In the genomic region with DNA sequence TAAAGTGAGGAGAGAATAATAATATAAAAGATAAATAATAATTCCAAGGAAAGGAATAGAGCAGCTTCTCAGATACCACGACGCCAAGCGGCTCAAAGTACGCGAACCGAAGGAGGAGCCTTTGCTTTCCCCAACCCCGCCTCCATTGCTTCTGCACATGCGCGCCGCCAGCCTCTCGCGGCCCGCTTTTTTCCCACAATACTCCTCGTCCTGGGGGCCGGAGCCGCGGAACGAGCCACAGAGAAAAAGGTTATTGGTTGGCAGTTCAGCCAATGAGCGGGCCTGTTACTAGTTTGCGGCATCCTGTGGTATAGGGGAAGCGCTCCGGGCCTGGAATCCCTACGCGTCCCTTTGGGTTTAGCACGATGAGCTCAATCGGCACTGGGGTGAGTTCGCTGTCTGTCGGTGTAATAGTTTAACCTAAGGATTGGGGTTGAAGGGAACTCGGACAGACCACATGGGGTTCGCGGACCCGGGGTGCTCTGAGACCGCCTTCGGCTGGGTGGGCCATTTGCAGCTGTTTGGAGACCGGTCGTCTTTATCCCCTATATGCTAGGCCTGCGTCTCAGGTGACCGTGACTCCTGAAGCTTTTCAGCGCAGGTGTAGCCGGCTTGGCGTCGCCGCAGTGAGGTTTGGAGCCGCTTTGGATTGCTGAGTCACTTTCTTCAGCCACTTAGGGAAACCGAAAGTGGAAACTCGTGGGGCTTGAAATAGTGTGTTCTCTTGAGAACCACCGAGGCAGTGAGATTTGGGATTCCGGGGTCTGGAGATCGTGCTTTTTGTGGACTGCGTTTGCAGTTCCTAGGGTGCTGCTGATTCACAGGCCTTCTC, we compare ENCODE assay signal across 1 cellular context.
A peak's percentile ranks its signal among the peaks of the same experiment; 100 is the strongest.
TF ChIP-seq lines count a peak whose summit lies in the region.

TSS of gene PSMA3 (plus strand) at position 288 of the 832 bp plus-strand sequence. CDS start at position 366, 78 bp downstream.

TF ChIP-seq in HepG2, 621 proteins besides CTCF, POLR2A, EP300 and RAD21 (continued from another document and continues in another):
- TF ChIP-seq FUBP1 (CRISPR knock-in tag; IDR thresholded peaks at IDR 0.05; ENCODE audit: borderline replicate concordance), result no peak
- no peak for TF ChIP-seq ARNTL (CRISPR knock-in tag; IDR thresholded peaks at IDR 0.05)
- TF ChIP-seq HMG20A (CRISPR knock-in tag; IDR thresholded peaks at IDR 0.05; ENCODE audit: borderline replicate concordance), result no peak
- TF ChIP-seq ZNF292 (CRISPR knock-in tag; IDR thresholded peaks at IDR 0.05; ENCODE audit: borderline replicate concordance, low read depth), result no peak
- TF ChIP-seq ATF4 (CRISPR knock-in tag; IDR thresholded peaks at IDR 0.05), result no peak
- TF ChIP-seq ZNF501 (CRISPR knock-in tag; IDR thresholded peaks at IDR 0.05), result peak; percentile 99
- TF ChIP-seq, protein P1, sequence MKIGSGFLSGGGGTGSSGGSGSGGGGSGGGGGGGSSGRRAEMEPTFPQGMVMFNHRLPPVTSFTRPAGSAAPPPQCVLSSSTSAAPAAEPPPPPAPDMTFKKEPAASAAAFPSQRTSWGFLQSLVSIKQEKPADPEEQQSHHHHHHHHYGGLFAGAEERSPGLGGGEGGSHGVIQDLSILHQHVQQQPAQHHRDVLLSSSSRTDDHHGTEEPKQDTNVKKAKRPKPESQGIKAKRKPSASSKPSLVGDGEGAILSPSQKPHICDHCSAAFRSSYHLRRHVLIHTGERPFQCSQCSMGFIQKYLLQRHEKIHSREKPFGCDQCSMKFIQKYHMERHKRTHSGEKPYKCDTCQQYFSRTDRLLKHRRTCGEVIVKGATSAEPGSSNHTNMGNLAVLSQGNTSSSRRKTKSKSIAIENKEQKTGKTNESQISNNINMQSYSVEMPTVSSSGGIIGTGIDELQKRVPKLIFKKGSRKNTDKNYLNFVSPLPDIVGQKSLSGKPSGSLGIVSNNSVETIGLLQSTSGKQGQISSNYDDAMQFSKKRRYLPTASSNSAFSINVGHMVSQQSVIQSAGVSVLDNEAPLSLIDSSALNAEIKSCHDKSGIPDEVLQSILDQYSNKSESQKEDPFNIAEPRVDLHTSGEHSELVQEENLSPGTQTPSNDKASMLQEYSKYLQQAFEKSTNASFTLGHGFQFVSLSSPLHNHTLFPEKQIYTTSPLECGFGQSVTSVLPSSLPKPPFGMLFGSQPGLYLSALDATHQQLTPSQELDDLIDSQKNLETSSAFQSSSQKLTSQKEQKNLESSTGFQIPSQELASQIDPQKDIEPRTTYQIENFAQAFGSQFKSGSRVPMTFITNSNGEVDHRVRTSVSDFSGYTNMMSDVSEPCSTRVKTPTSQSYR (CRISPR knock-in tag; IDR thresholded peaks at IDR 0.05; ENCODE audit: borderline replicate concordance), result no peak; the same call in 1 of the 2 replicates
- no peak for TF ChIP-seq IRX3 (CRISPR knock-in tag; IDR thresholded peaks at IDR 0.05; ENCODE audit: borderline replicate concordance, low read depth)
- TF ChIP-seq, protein P2, sequence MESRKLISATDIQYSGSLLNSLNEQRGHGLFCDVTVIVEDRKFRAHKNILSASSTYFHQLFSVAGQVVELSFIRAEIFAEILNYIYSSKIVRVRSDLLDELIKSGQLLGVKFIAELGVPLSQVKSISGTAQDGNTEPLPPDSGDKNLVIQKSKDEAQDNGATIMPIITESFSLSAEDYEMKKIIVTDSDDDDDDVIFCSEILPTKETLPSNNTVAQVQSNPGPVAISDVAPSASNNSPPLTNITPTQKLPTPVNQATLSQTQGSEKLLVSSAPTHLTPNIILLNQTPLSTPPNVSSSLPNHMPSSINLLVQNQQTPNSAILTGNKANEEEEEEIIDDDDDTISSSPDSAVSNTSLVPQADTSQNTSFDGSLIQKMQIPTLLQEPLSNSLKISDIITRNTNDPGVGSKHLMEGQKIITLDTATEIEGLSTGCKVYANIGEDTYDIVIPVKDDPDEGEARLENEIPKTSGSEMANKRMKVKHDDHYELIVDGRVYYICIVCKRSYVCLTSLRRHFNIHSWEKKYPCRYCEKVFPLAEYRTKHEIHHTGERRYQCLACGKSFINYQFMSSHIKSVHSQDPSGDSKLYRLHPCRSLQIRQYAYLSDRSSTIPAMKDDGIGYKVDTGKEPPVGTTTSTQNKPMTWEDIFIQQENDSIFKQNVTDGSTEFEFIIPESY (CRISPR knock-in tag; IDR thresholded peaks at IDR 0.05), result no peak
- no peak for TF ChIP-seq JUN (CRISPR knock-in tag; IDR thresholded peaks at IDR 0.05)
- TF ChIP-seq RBM22 (optimal IDR thresholded peaks at IDR 0.05; ENCODE audit: low read length), result no peak
- TF ChIP-seq MEF2D (CRISPR knock-in tag; IDR thresholded peaks at IDR 0.05), result 0 out of 2 replicates have a peak, but pooled peaks have one; percentile 21
- no peak for TF ChIP-seq ZNF775 (CRISPR knock-in tag; IDR thresholded peaks at IDR 0.05; ENCODE audit: borderline replicate concordance)
- TF ChIP-seq NONO (IDR thresholded peaks at IDR 0.05), result no peak
- 0 out of 2 replicates have a peak, but pooled peaks have one; percentile 41 for TF ChIP-seq NONO (CRISPR knock-in tag; conservative IDR thresholded peaks at IDR 0.05)
- peak; percentile 78; the same call in 1 of the 2 replicates for TF ChIP-seq RFXAP (CRISPR knock-in tag; IDR thresholded peaks at IDR 0.05; ENCODE audit: borderline replicate concordance)
- TF ChIP-seq SP2 (CRISPR knock-in tag; IDR thresholded peaks at IDR 0.05), result peak; percentile 38; the same call in 1 of the 2 replicates
- peak; percentile 92 for TF ChIP-seq SAP130 (CRISPR knock-in tag; IDR thresholded peaks at IDR 0.05; ENCODE audit: low read depth)
- TF ChIP-seq SNAPC5 (CRISPR knock-in tag; IDR thresholded peaks at IDR 0.05; ENCODE audit: borderline replicate concordance), result 0 out of 2 replicates have a peak, but pooled peaks have one; percentile 60
- TF ChIP-seq ZNF7 (CRISPR knock-in tag; IDR thresholded peaks at IDR 0.05), result peak; percentile 59
- no peak for TF ChIP-seq RERE (CRISPR knock-in tag; IDR thresholded peaks at IDR 0.05; ENCODE audit: low read depth)
- TF ChIP-seq, protein P3, sequence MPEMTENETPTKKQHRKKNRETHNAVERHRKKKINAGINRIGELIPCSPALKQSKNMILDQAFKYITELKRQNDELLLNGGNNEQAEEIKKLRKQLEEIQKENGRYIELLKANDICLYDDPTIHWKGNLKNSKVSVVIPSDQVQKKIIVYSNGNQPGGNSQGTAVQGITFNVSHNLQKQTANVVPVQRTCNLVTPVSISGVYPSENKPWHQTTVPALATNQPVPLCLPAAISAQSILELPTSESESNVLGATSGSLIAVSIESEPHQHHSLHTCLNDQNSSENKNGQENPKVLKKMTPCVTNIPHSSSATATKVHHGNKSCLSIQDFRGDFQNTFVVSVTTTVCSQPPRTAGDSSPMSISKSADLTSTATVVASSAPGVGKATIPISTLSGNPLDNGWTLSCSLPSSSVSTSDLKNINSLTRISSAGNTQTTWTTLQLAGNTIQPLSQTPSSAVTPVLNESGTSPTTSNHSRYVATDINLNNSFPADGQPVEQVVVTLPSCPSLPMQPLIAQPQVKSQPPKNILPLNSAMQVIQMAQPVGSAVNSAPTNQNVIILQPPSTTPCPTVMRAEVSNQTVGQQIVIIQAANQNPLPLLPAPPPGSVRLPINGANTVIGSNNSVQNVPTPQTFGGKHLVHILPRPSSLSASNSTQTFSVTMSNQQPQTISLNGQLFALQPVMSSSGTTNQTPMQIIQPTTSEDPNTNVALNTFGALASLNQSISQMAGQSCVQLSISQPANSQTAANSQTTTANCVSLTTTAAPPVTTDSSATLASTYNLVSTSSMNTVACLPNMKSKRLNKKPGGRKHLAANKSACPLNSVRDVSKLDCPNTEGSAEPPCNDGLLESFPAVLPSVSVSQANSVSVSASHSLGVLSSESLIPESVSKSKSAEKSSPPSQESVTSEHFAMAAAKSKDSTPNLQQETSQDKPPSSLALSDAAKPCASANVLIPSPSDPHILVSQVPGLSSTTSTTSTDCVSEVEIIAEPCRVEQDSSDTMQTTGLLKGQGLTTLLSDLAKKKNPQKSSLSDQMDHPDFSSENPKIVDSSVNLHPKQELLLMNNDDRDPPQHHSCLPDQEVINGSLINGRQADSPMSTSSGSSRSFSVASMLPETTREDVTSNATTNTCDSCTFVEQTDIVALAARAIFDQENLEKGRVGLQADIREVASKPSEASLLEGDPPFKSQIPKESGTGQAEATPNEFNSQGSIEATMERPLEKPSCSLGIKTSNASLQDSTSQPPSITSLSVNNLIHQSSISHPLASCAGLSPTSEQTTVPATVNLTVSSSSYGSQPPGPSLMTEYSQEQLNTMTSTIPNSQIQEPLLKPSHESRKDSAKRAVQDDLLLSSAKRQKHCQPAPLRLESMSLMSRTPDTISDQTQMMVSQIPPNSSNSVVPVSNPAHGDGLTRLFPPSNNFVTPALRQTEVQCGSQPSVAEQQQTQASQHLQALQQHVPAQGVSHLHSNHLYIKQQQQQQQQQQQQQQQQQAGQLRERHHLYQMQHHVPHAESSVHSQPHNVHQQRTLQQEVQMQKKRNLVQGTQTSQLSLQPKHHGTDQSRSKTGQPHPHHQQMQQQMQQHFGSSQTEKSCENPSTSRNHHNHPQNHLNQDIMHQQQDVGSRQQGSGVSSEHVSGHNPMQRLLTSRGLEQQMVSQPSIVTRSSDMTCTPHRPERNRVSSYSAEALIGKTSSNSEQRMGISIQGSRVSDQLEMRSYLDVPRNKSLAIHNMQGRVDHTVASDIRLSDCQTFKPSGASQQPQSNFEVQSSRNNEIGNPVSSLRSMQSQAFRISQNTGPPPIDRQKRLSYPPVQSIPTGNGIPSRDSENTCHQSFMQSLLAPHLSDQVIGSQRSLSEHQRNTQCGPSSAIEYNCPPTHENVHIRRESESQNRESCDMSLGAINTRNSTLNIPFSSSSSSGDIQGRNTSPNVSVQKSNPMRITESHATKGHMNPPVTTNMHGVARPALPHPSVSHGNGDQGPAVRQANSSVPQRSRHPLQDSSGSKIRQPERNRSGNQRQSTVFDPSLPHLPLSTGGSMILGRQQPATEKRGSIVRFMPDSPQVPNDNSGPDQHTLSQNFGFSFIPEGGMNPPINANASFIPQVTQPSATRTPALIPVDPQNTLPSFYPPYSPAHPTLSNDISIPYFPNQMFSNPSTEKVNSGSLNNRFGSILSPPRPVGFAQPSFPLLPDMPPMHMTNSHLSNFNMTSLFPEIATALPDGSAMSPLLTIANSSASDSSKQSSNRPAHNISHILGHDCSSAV (CRISPR knock-in tag; IDR thresholded peaks at IDR 0.05; ENCODE audit: borderline replicate concordance), result no peak
- peak; percentile 79 for TF ChIP-seq DMAP1 (CRISPR knock-in tag; IDR thresholded peaks at IDR 0.05)
- TF ChIP-seq ZNF780A (CRISPR knock-in tag; IDR thresholded peaks at IDR 0.05), result no peak
- TF ChIP-seq FOXA3 (CRISPR knock-in tag; IDR thresholded peaks at IDR 0.05), result no peak
- no peak for TF ChIP-seq ZNF737 (CRISPR knock-in tag; IDR thresholded peaks at IDR 0.05; ENCODE audit: borderline replicate concordance)
- TF ChIP-seq RFX1 (IDR thresholded peaks at IDR 0.05), result no peak
- peak; percentile 44; the same call in 1 of the 2 replicates for TF ChIP-seq ZNF205 (CRISPR knock-in tag; IDR thresholded peaks at IDR 0.05)
- no peak for TF ChIP-seq HNRNPH1 (optimal IDR thresholded peaks at IDR 0.05; ENCODE audit: low read depth, low read length)
- TF ChIP-seq CEBPG (CRISPR knock-in tag; IDR thresholded peaks at IDR 0.05), result no peak
- no peak for TF ChIP-seq ZNF564 (CRISPR knock-in tag; IDR thresholded peaks at IDR 0.05)
- TF ChIP-seq THYN1 (CRISPR knock-in tag; IDR thresholded peaks at IDR 0.05; ENCODE audit: borderline replicate concordance, low read depth), result no peak
- 0 out of 2 replicates have a peak, but pooled peaks have one; percentile 46 for TF ChIP-seq SIN3B (IDR thresholded peaks at IDR 0.05; ENCODE audit: low read length)
